In genomic region chr12:80702889-80703605, GRCh38 we compare ENCODE assay signal across 9 cellular contexts. TPM values are rescaled to one million over a fixed set of nuclear protein-coding genes. Genes with fewer than 3 reads are reported as not detected.
A peak's percentile ranks its signal among the peaks of the same experiment; 100 is the strongest.
DNase-seq lines count a peak whose midpoint lies in the region; ATAC-seq and TF ChIP-seq lines count a peak whose summit lies in the region.
"Had no signal": no experiment of that assay in that cellular context is flagged by ENCODE, and none has a peak within 500 bp of the region (broad histone marks: within the 10 kb centered on the region; RNA-seq: fewer than 3 reads in every experiment).

No MANE protein-coding gene starts in this region.

- H3K4ac ChIP-seq in trophoblast cell (ENCODE audit: low read depth, low read length): no peak overlapping the region

- H4K12ac ChIP-seq in trophoblast cell (ENCODE audit: low read depth, low read length): no peak overlapping the region

- peak overlapping the region; percentile 35 for H2AFZ ChIP-seq in trophoblast cell (ENCODE audit: insufficient read depth, low read length, poor library complexity)

- H3K4me1 Mint-ChIP-seq in MCF 10A (ENCODE audit: insufficient read depth, unreplicated experiment): peaks cover 11% of the 10 kb centered on the region

- H3K14ac ChIP-seq in trophoblast cell (ENCODE audit: low read length): no peak overlapping the region

- H3K4me3 Mint-ChIP-seq in MCF 10A (ENCODE audit: unreplicated experiment): peak overlapping the region; percentile 53

- H3K9me3 ChIP-seq in trophoblast cell (ENCODE audit: insufficient read depth, low read depth, low read length) (no peaks in the 10 kb centered on the region), vagina (no peaks in the 10 kb centered on the region)
- H3K9me3 ChIP-seq: adrenal gland had no signal

- CTCF ChIA-PET in MCF 10A (lab: Yijun Ruan, JAX): interaction anchor here (0.6 to 1.3 kb wide), 5 partner anchors 35 to 116 kb away, joined by 3 to 5 read pairs (median 3); no protein-coding TSS in a partner anchor

- POLR2A ChIA-PET in MCF 10A (lab: Yijun Ruan, JAX): interaction anchor here (0.6 to 1.4 kb wide), 3 partner anchors 8 to 1787 kb away, joined by 3 to 8 read pairs (median 3); no protein-coding TSS in a partner anchor

- H3K36me3 Mint-ChIP-seq in MCF 10A (ENCODE audit: insufficient read depth, unreplicated experiment): no peaks in the 10 kb centered on the region

- no CpG with 5 or more reads among the region's 10 CpGs for WGBS in trophoblast cell (ENCODE audit: extremely low coverage, insufficient coverage, insufficient read length)

- no peak overlapping the region for H3K23ac ChIP-seq in trophoblast cell (ENCODE audit: low read length)

- BruUV-seq in MCF 10A (replicated peaks; lab: Mats Ljungman, UMichigan): TSS peak; percentile 70

- H3K9ac ChIP-seq in trophoblast cell (ENCODE audit: low read length): no peak overlapping the region

- intact Hi-C loops in MCF 10A (cut with micrococcal nuclease) (no loop called here), vagina (cut with DNase I) (no loop called here)

- H2BK120ac ChIP-seq in trophoblast cell (ENCODE audit: insufficient read depth, low read length, poor library complexity): no peak overlapping the region

- H4K91ac ChIP-seq in trophoblast cell (ENCODE audit: low read depth, low read length): no peak overlapping the region

- peaks cover 14% of the 10 kb centered on the region for H3K27me3 Mint-ChIP-seq in MCF 10A (ENCODE audit: insufficient read depth, unreplicated experiment)

- H2BK5ac ChIP-seq in trophoblast cell (ENCODE audit: low read depth, low read length, poor library complexity): peak overlapping the region; percentile 26

- no peak overlapping the region for H4K8ac ChIP-seq in trophoblast cell (ENCODE audit: low read depth, low read length)

- peak overlapping the region; percentile 35 for H3K4me2 ChIP-seq in trophoblast cell (ENCODE audit: low read length)

- H3K4me3 ChIP-seq in trophoblast cell (ENCODE audit: low read depth, low read length) (no peak overlapping the region), vagina (no peak overlapping the region), coronary artery (no peak overlapping the region)
- H3K4me3 ChIP-seq: adrenal gland had no signal

- DNase-seq in AG08396 (ENCODE audit: low spot score) (peak; percentile 50), MCF 10A (ENCODE audit: unreplicated experiment) (peak; percentile 89), trophoblast cell (peak; percentile 38 to 67), vagina (ENCODE audit: extremely low spot score in 2 of 2) (no peak), coronary artery (ENCODE audit: low spot score) (no peak)
- DNase-seq in effector CD4-positive, alpha-beta T cell: no peak

- TF ChIP-seq CTCF in MCF 10A (IDR thresholded peaks at IDR 0.05; ENCODE audit: unreplicated experiment) (no peak), vagina (IDR thresholded peaks at IDR 0.05) (no peak), coronary artery (IDR thresholded peaks at IDR 0.05) (no peak)

- H2AK5ac ChIP-seq in trophoblast cell (ENCODE audit: low read length): no peak overlapping the region

- peaks cover 3 to 10% of the 10 kb centered on the region in 2 experiments for H3K4me1 ChIP-seq in trophoblast cell (ENCODE audit: control insufficient read depth in 1 of 2, insufficient read depth in 2 of 2, low read length in 2 of 2)
- no peaks in the 10 kb centered on the region for H3K4me1 ChIP-seq in vagina
- H3K4me1 ChIP-seq: adrenal gland had no signal

- no peak for TF ChIP-seq POLR2A in vagina (IDR thresholded peaks at IDR 0.05)

- H3K27ac ChIP-seq in trophoblast cell (ENCODE audit: low read depth, low read length) (no peak overlapping the region), vagina (no peak overlapping the region), coronary artery (no peak overlapping the region)
- H3K27ac ChIP-seq: adrenal gland had no signal

- no peaks in the 10 kb centered on the region for H3K79me1 ChIP-seq in trophoblast cell (ENCODE audit: low read length)

- no peak overlapping the region for H3K27ac Mint-ChIP-seq in MCF 10A (ENCODE audit: low read depth, unreplicated experiment)

- peaks cover 17% of the 10 kb centered on the region for H3K27me3 ChIP-seq in trophoblast cell (ENCODE audit: insufficient read depth, low read length)
- no peaks in the 10 kb centered on the region for H3K27me3 ChIP-seq in vagina

- H3K79me2 ChIP-seq in trophoblast cell (ENCODE audit: control insufficient read depth, insufficient read depth, low read length, poor library complexity): no peaks in the 10 kb centered on the region

- H3K9me3 Mint-ChIP-seq in MCF 10A (ENCODE audit: unreplicated experiment): no peaks in the 10 kb centered on the region

- peak; percentile 86 for ATAC-seq in GM21381 (IDR thresholded peaks at IDR 0.05; ENCODE audit: unreplicated experiment)
- ATAC-seq in HG03558 (IDR thresholded peaks at IDR 0.05; ENCODE audit: extremely low read depth, unreplicated experiment): peak; percentile 75

- no peak overlapping the region for H2BK12ac ChIP-seq in trophoblast cell (ENCODE audit: low read length)

- H3K36me3 ChIP-seq in trophoblast cell (ENCODE audit: control insufficient read depth in 1 of 2, insufficient read depth in 2 of 2, low read length in 2 of 2) (no peaks in the 10 kb centered on the region), vagina (no peaks in the 10 kb centered on the region)
- H3K36me3 ChIP-seq: adrenal gland had no signal

- H3K18ac ChIP-seq in trophoblast cell (ENCODE audit: low read length): no peak overlapping the region

RNA-seq across cellular contexts. Expression of gene MYF6, which starts 4.4 kb away (rescaled TPM):
- total RNA-seq in MCF 10A (2022) (not detected in 2 replicates), vagina (not detected)
- 1.6 and 1.7 TPM in 2 replicates for polyA plus RNA-seq in trophoblast cell (2013)

RNA-seq across cellular contexts. Expression of gene MYF5, which starts 13.7 kb away (rescaled TPM):
- total RNA-seq in MCF 10A (2022) (not detected in 2 replicates), vagina (not detected)
- not detected in 2 replicates for polyA plus RNA-seq in trophoblast cell (2013)
- total RNA-seq: adrenal gland had no signal
- polyA plus RNA-seq: adrenal gland had no signal

Comparison
In these comparisons a context has a peak if more than half of its experiments do, and no peak if none do; other contexts are left out.
1. DNase-seq: peak in AG08396 (single experiment), MCF 10A (single experiment) and trophoblast cell (2 of 2); none in vagina (0 of 2), coronary artery (single experiment) and effector CD4-positive, alpha-beta T cell (single experiment).